ENCODE assay signal across 31 cellular contexts in genomic region chr1:206932271-206932670, GRCh38. TPM values are rescaled to one million over a fixed set of nuclear protein-coding genes. Genes with fewer than 3 reads are reported as not detected.
DNase-seq lines count a peak whose midpoint lies in the region; ATAC-seq and TF ChIP-seq lines count a peak whose summit lies in the region.
"Had no signal": no experiment of that assay in that cellular context is flagged by ENCODE, and none has a peak within 500 bp of the region (broad histone marks: within the 10 kb centered on the region; RNA-seq: fewer than 3 reads in every experiment).

No MANE protein-coding gene starts in this region.

- no peaks in the 10 kb centered on the region for H3K9me3 ChIP-seq in MM.1S (replicated peaks; ENCODE audit: insufficient read depth, low read length)
- H3K9me3 ChIP-seq: gastroesophageal sphincter, HAP-1, sigmoid colon, suprapubic skin, upper lobe of left lung had no signal

- no peak overlapping the region for H3K9ac ChIP-seq in MM.1S (ENCODE audit: low read length)

- no peaks in the 10 kb centered on the region for H3K9me2 ChIP-seq in MM.1S (replicated peaks; ENCODE audit: insufficient read depth, low read length)

- H3K4me1 Mint-ChIP-seq in natural killer cell, result peaks cover 26 to 30% of the 10 kb centered on the region in 2 donors
- peaks cover 19 to 22% of the 10 kb centered on the region in 2 donors for H3K4me1 Mint-ChIP-seq in natural killer cell treated with Interleukin-12 subunit alpha and Interleukin-12 subunit beta and Interleukin-15 and Interleukin-18, amount 100 ng/mL, for 72 hours (ENCODE audit: low read depth in 2 of 2)
- H3K4me1 Mint-ChIP-seq in activated naive CD8-positive, alpha-beta T cell treated with anti-CD3 and anti-CD28 coated beads, Interleukin-2, amount 50 U/mL, for 24 hours, result peaks cover 59% of the 10 kb centered on the region
- peaks cover 56 to 66% (median 62%) of the 10 kb centered on the region in 3 donors for H3K4me1 Mint-ChIP-seq in naive B cell
- no peaks in the 10 kb centered on the region for H3K4me1 Mint-ChIP-seq in osteocyte (ENCODE audit: unreplicated experiment)

- no peak overlapping the region for H2AFZ ChIP-seq in MM.1S (ENCODE audit: low read length)

- intact Hi-C loops in natural killer cell (cut with micrococcal nuclease), result no loop called here

- no peaks in the 10 kb centered on the region for H4K20me1 ChIP-seq in MM.1S (ENCODE audit: insufficient read depth, low read length)

- H3K36me3 Mint-ChIP-seq in natural killer cell (no peaks in the 10 kb centered on the region), naive B cell (no peaks in the 10 kb centered on the region), osteocyte (ENCODE audit: unreplicated experiment) (no peaks in the 10 kb centered on the region)
- no peaks in the 10 kb centered on the region for H3K36me3 Mint-ChIP-seq in natural killer cell treated with Interleukin-12 subunit alpha and Interleukin-12 subunit beta and Interleukin-15 and Interleukin-18, amount 100 ng/mL, for 72 hours
- no peaks in the 10 kb centered on the region for H3K36me3 Mint-ChIP-seq in activated naive CD8-positive, alpha-beta T cell treated with anti-CD3 and anti-CD28 coated beads, Interleukin-2, amount 50 U/mL, for 24 hours (ENCODE audit: low read depth)
- H3K36me3 Mint-ChIP-seq: CD4-positive, alpha-beta memory T cell had no signal

- DNase-seq in natural killer cell (no peak), naive B cell (no peak), MM.1S (no peak), NCI-H345 (lab: John Stamatoyannopoulos, UW) (no peak), osteocyte (ENCODE audit: extremely low spot score, unreplicated experiment) (no peak)
- DNase-seq in natural killer cell treated with Interleukin-12 subunit alpha and Interleukin-12 subunit beta and Interleukin-15 and Interleukin-18, amount 100 ng/mL, for 72 hours (ENCODE audit: low spot score), result no peak
- DNase-seq in activated naive CD8-positive, alpha-beta T cell treated with anti-CD3 and anti-CD28 coated beads, Interleukin-2, amount 50 U/mL, for 24 hours, result no peak
- DNase-seq: activated CD4-positive, alpha-beta T cell treated with anti-CD3 and anti-CD28 coated beads for 36 hours; activated naive CD4-positive, alpha-beta T cell treated with anti-CD3 and anti-CD28 coated beads, Interleukin-2, amount 50 U/mL, for 16 hours; amygdala; CD4-positive, alpha-beta memory T cell; DMS 273 treated with DMSO at 0.1 percent for 48 hours; left cardiac atrium; mesenchymal stem cell; NCI-H446 treated with DMSO at 0.1 percent for 48 hours; NCI-H82; occipital lobe; SIG-M5; sigmoid colon; stimulated activated CD4-positive, alpha-beta T cell treated with anti-CD3 and anti-CD28 coated beads, Interleukin-4, amount 100 ng/mL, for 24 hours; T-helper 9 cell had no signal

- H3K27me3 ChIP-seq in MM.1S (replicated peaks; ENCODE audit: insufficient read depth, low read length), result no peaks in the 10 kb centered on the region
- H3K27me3 ChIP-seq: gastroesophageal sphincter, sigmoid colon, suprapubic skin, upper lobe of left lung had no signal

- no peak for TF ChIP-seq CTCF in natural killer cell (IDR thresholded peaks at IDR 0.05)
- TF ChIP-seq CTCF in MM.1S (IDR thresholded peaks at IDR 0.05; ENCODE audit: low read length), result no peak
- TF ChIP-seq CTCF in osteocyte (IDR thresholded peaks at IDR 0.05), result no peak

- no peaks in the 10 kb centered on the region for H3K9me3 Mint-ChIP-seq in natural killer cell
- no peaks in the 10 kb centered on the region for H3K9me3 Mint-ChIP-seq in natural killer cell treated with Interleukin-12 subunit alpha and Interleukin-12 subunit beta and Interleukin-15 and Interleukin-18, amount 100 ng/mL, for 72 hours
- H3K9me3 Mint-ChIP-seq in activated naive CD8-positive, alpha-beta T cell treated with anti-CD3 and anti-CD28 coated beads, Interleukin-2, amount 50 U/mL, for 24 hours, result no peaks in the 10 kb centered on the region
- no peaks in the 10 kb centered on the region for H3K9me3 Mint-ChIP-seq in naive B cell
- H3K9me3 Mint-ChIP-seq in osteocyte (ENCODE audit: unreplicated experiment), result no peaks in the 10 kb centered on the region
- H3K9me3 Mint-ChIP-seq: activated T-helper 2 cell treated with anti-CD3 and anti-CD28 coated beads, Interferon-gamma antibody, Interleukin-2, Interleukin-4, amounts not matched to agents 10 μg/mL and 5 μg/mL and 100 μg/mL, durations not matched to agents 14 hours and 24 hours and 36 hours; CD4-positive, alpha-beta memory T cell had no signal

- H3F3A ChIP-seq in MM.1S (ENCODE audit: insufficient read depth, low read length), result no peaks in the 10 kb centered on the region

- no peak overlapping the region for H3K4me2 ChIP-seq in MM.1S (ENCODE audit: low read depth, low read length)

- no peaks in the 10 kb centered on the region for H3K36me3 ChIP-seq in MM.1S (replicated peaks; ENCODE audit: insufficient read depth, low read length)
- H3K36me3 ChIP-seq: gastroesophageal sphincter, HAP-1, sigmoid colon, suprapubic skin had no signal

- H3K4me3 ChIP-seq in MM.1S (ENCODE audit: low read length), result no peak overlapping the region
- H3K4me3 ChIP-seq: gastroesophageal sphincter, HAP-1, sigmoid colon, suprapubic skin, upper lobe of left lung had no signal

- H3K4me1 ChIP-seq in MM.1S (ENCODE audit: low read length), result peaks cover 16% of the 10 kb centered on the region
- H3K4me1 ChIP-seq: gastroesophageal sphincter, HAP-1, sigmoid colon, suprapubic skin, upper lobe of left lung had no signal

- no peaks in the 10 kb centered on the region for H3K27me3 Mint-ChIP-seq in natural killer cell (ENCODE audit: low read depth in 2 of 2)
- no peaks in the 10 kb centered on the region for H3K27me3 Mint-ChIP-seq in natural killer cell treated with Interleukin-12 subunit alpha and Interleukin-12 subunit beta and Interleukin-15 and Interleukin-18, amount 100 ng/mL, for 72 hours
- no peaks in the 10 kb centered on the region for H3K27me3 Mint-ChIP-seq in activated naive CD8-positive, alpha-beta T cell treated with anti-CD3 and anti-CD28 coated beads, Interleukin-2, amount 50 U/mL, for 24 hours
- no peaks in the 10 kb centered on the region for H3K27me3 Mint-ChIP-seq in naive B cell
- H3K27me3 Mint-ChIP-seq in osteocyte (ENCODE audit: unreplicated experiment), result no peaks in the 10 kb centered on the region
- H3K27me3 Mint-ChIP-seq: activated CD4-positive, alpha-beta T cell treated with anti-CD3 and anti-CD28 coated beads for 36 hours; CD4-positive, alpha-beta memory T cell had no signal

- no peak for ATAC-seq in natural killer cell
- ATAC-seq in natural killer cell treated with Interleukin-12 subunit alpha and Interleukin-12 subunit beta and Interleukin-15 and Interleukin-18, amount 100 ng/mL, for 72 hours, result no peak
- no peak for ATAC-seq in activated naive CD8-positive, alpha-beta T cell treated with anti-CD3 and anti-CD28 coated beads, Interleukin-2, amount 50 U/mL, for 24 hours
- ATAC-seq in naive B cell (ENCODE audit: low read depth in 2 of 2), result no peak
- ATAC-seq in HG03196 (IDR thresholded peaks at IDR 0.05; ENCODE audit: unreplicated experiment), result no peak
- ATAC-seq: activated CD4-positive, alpha-beta T cell treated with anti-CD3 and anti-CD28 coated beads for 36 hours; gastroesophageal sphincter; left cardiac atrium had no signal

- no peak overlapping the region for H3K27ac ChIP-seq in MM.1S (ENCODE audit: low read length)
- H3K27ac ChIP-seq: gastroesophageal sphincter, sigmoid colon, suprapubic skin, upper lobe of left lung had no signal

- H3K4me3 Mint-ChIP-seq in natural killer cell (no peak overlapping the region), naive B cell (peak overlapping the region in 7 of 8 donors; percentile 33 to 93 (median 81)), osteocyte (ENCODE audit: unreplicated experiment) (no peak overlapping the region)
- no peak overlapping the region for H3K4me3 Mint-ChIP-seq in natural killer cell treated with Interleukin-12 subunit alpha and Interleukin-12 subunit beta and Interleukin-15 and Interleukin-18, amount 100 ng/mL, for 72 hours
- H3K4me3 Mint-ChIP-seq in activated naive CD8-positive, alpha-beta T cell treated with anti-CD3 and anti-CD28 coated beads, Interleukin-2, amount 50 U/mL, for 24 hours, result no peak overlapping the region
- H3K4me3 Mint-ChIP-seq: activated CD4-positive, alpha-beta T cell treated with anti-CD3 and anti-CD28 coated beads for 36 hours; CD4-positive, alpha-beta memory T cell had no signal

- H3K27ac Mint-ChIP-seq in natural killer cell (peak overlapping the region; percentile 69 to 92), naive B cell (peak overlapping the region; percentile 97 to 100 (median 99)), osteocyte (ENCODE audit: unreplicated experiment) (no peak overlapping the region)
- H3K27ac Mint-ChIP-seq in natural killer cell treated with Interleukin-12 subunit alpha and Interleukin-12 subunit beta and Interleukin-15 and Interleukin-18, amount 100 ng/mL, for 72 hours, result peak overlapping the region in 1 of 2 donors; percentile 93
- H3K27ac Mint-ChIP-seq in activated naive CD8-positive, alpha-beta T cell treated with anti-CD3 and anti-CD28 coated beads, Interleukin-2, amount 50 U/mL, for 24 hours, result peak overlapping the region; percentile 95
- H3K27ac Mint-ChIP-seq: activated T-helper 2 cell treated with anti-CD3 and anti-CD28 coated beads, Interferon-gamma antibody, Interleukin-2, Interleukin-4, amounts not matched to agents 10 μg/mL and 5 μg/mL and 100 μg/mL, durations not matched to agents 14 hours and 24 hours and 36 hours had no signal

- no peaks in the 10 kb centered on the region for H3K79me2 ChIP-seq in MM.1S (ENCODE audit: low read length)

RNA-seq across cellular contexts. Expression of gene FCMR, which starts 10.5 kb away (rescaled TPM):
- total RNA-seq in natural killer cell (100 to 1,000 TPM; 157 to 178 (median 177) TPM), osteocyte (not detected in 2 replicates)
- total RNA-seq in natural killer cell treated with Interleukin-12 subunit alpha and Interleukin-12 subunit beta and Interleukin-15 and Interleukin-18, amount 100 ng/mL, for 72 hours, result 1 to 10 TPM; 4.1 to 6.8 TPM
- polyA plus RNA-seq in naive B cell (ENCODE audit: low read depth in 6 of 6), result 1,000 to 10,000 TPM; 1,550 to 2,548 (median 1,723) TPM
- total RNA-seq: chondrocyte, endothelial cell of umbilical vein, pulmonary artery endothelial cell had no signal
- polyA plus RNA-seq: endothelial cell of umbilical vein had no signal

RNA-seq across cellular contexts. Expression of gene PIGR, which starts 14.0 kb away (rescaled TPM):
- total RNA-seq in natural killer cell, result under 1 TPM in 1 of 3 donors, not detected in 2; 0.38 TPM
- under 1 TPM in 1 of 2 donors, not detected in 1; 0.08 TPM for total RNA-seq in natural killer cell treated with Interleukin-12 subunit alpha and Interleukin-12 subunit beta and Interleukin-15 and Interleukin-18, amount 100 ng/mL, for 72 hours
- under 1 TPM; 0.05 to 0.84 (median 0.64) TPM for polyA plus RNA-seq in naive B cell (ENCODE audit: low read depth in 6 of 6)
- total RNA-seq in osteocyte, result not detected in 2 replicates
- total RNA-seq: A172; activated T-helper 2 cell treated with anti-CD3 and anti-CD28 coated beads, Interferon-gamma antibody, Interleukin-2, Interleukin-4, amounts not matched to agents 10 μg/mL and 5 μg/mL and 100 μg/mL, durations not matched to agents 14 hours and 24 hours and 36 hours; CD4-positive, alpha-beta memory T cell; chondrocyte; endothelial cell of umbilical vein; occipital lobe; pulmonary artery endothelial cell had no signal
- polyA plus RNA-seq: CD4-positive, alpha-beta memory T cell; endothelial cell of umbilical vein had no signal

RNA-seq across cellular contexts. Expression of gene IL24, which starts 35.0 kb away (rescaled TPM):
- total RNA-seq in natural killer cell, result not detected
- total RNA-seq in natural killer cell treated with Interleukin-12 subunit alpha and Interleukin-12 subunit beta and Interleukin-15 and Interleukin-18, amount 100 ng/mL, for 72 hours, result not detected
- polyA plus RNA-seq in naive B cell (ENCODE audit: low read depth in 6 of 6), result 10 to 100 TPM; 44.1 to 94.5 (median 57.5) TPM
- not detected in 2 replicates for total RNA-seq in osteocyte
- total RNA-seq: A172; CD4-positive, alpha-beta memory T cell; chondrocyte; endothelial cell of umbilical vein; gastroesophageal sphincter; left cardiac atrium; occipital lobe; pulmonary artery endothelial cell; sigmoid colon; suprapubic skin had no signal
- polyA plus RNA-seq: endothelial cell of umbilical vein had no signal

RNA-seq across cellular contexts. Expression of gene FCAMR, which starts 38.0 kb away (rescaled TPM):
- total RNA-seq in natural killer cell (not detected), osteocyte (not detected in 2 replicates)
- not detected for total RNA-seq in natural killer cell treated with Interleukin-12 subunit alpha and Interleukin-12 subunit beta and Interleukin-15 and Interleukin-18, amount 100 ng/mL, for 72 hours
- polyA plus RNA-seq in naive B cell (ENCODE audit: low read depth in 6 of 6), result not detected
- total RNA-seq: A172; activated CD4-positive, alpha-beta T cell treated with anti-CD3 and anti-CD28 coated beads for 36 hours; activated T-helper 2 cell treated with anti-CD3 and anti-CD28 coated beads, Interferon-gamma antibody, Interleukin-2, Interleukin-4, amounts not matched to agents 10 μg/mL and 5 μg/mL and 100 μg/mL, durations not matched to agents 14 hours and 24 hours and 36 hours; CD4-positive, alpha-beta memory T cell; chondrocyte; endothelial cell of umbilical vein; left cardiac atrium; occipital lobe; pulmonary artery endothelial cell; sigmoid colon; suprapubic skin had no signal
- polyA plus RNA-seq: CD4-positive, alpha-beta memory T cell; endothelial cell of umbilical vein had no signal

Comparison
In these comparisons a context has a peak if more than half of its experiments do, and no peak if none do; other contexts are left out.
1. RNA of gene FCMR, which starts 10.5 kb away (total RNA-seq): 157 to 178 TPM in natural killer cell; 4.1 to 6.8 TPM in natural killer cell treated with Interleukin-12 subunit alpha and Interleukin-12 subunit beta and Interleukin-15 and Interleukin-18, amount 100 ng/mL, for 72 hours and not detected in osteocyte; every median in the first group is over 10 times any median in the second.
2. H3K4me3 Mint-ChIP-seq: peak in naive B cell (7 of 8); none in natural killer cell (single experiment), natural killer cell treated with Interleukin-12 subunit alpha and Interleukin-12 subunit beta and Interleukin-15 and Interleukin-18, amount 100 ng/mL, for 72 hours (single experiment), activated naive CD8-positive, alpha-beta T cell treated with anti-CD3 and anti-CD28 coated beads, Interleukin-2, amount 50 U/mL, for 24 hours (single experiment) and osteocyte (single experiment).